9 cellular contexts compared by ENCODE assay signal in genomic region chr1:40381268-40382109, GRCh38. TPM values are rescaled to one million over a fixed set of nuclear protein-coding genes. Genes with fewer than 3 reads are reported as not detected.
DNase-seq lines count a peak whose midpoint lies in the region; ATAC-seq and TF ChIP-seq lines count a peak whose summit lies in the region.
"Had no signal": no experiment of that assay in that cellular context is flagged by ENCODE, and none has a peak within 500 bp of the region (broad histone marks: within the 10 kb centered on the region; RNA-seq: fewer than 3 reads in every experiment).

No MANE protein-coding gene starts in this region.

- peaks cover 56% of the 10 kb centered on the region for H3K36me3 Mint-ChIP-seq in activated CD8-positive, alpha-beta T cell treated with anti-CD3 and anti-CD28 coated beads, Interleukin-2, amount 10 ng/mL, durations not matched to agents 7 days and 5 days (ENCODE audit: low read depth)

- H3K9me3 ChIP-seq in neutrophil = no peaks in the 10 kb centered on the region
- H3K9me3 ChIP-seq: ovary had no signal

- peak overlapping the region; percentile 76 for H3K4me3 Mint-ChIP-seq in activated CD8-positive, alpha-beta T cell treated with anti-CD3 and anti-CD28 coated beads, Interleukin-2, amount 10 ng/mL, durations not matched to agents 7 days and 5 days

- POLR2A ChIA-PET in activated CD8-positive, alpha-beta T cell treated with anti-CD3 and anti-CD28 coated beads, Interleukin-2, amount 10 ng/mL, durations not matched to agents 7 days and 5 days (lab: Charles Lee) = interaction anchor here (0.5 to 16.0 kb wide), 11 partner anchors 7 to 342 kb away, joined by 3 to 381 read pairs (median 4); partner anchors contain the start of gene SMAP2

- H3K4me3 ChIP-seq in GM12865 (ENCODE audit: low read depth, low read length) (peak overlapping the region; percentile 47), neutrophil (ENCODE audit: low read depth in 1 of 2, low read length in 1 of 2) (peak overlapping the region; percentile 48 to 57)
- H3K4me3 ChIP-seq: ovary had no signal

- in situ Hi-C loops in GM13976 (cut with MboI; ENCODE audit: low sequenced_read_pairs, unreplicated experiment) = no loop called here

- H3K4me1 ChIP-seq in neutrophil (ENCODE audit: control insufficient read depth in 1 of 2, insufficient read depth in 1 of 2, low read depth in 1 of 2, low read length in 1 of 2) = peaks cover 91 to 100% of the 10 kb centered on the region in 2 experiments

- no peaks in the 10 kb centered on the region for H3K9me3 Mint-ChIP-seq in activated CD8-positive, alpha-beta T cell treated with anti-CD3 and anti-CD28 coated beads, Interleukin-2, amount 10 ng/mL, durations not matched to agents 7 days and 5 days (ENCODE audit: insufficient read depth)

- CTCF ChIA-PET in activated CD8-positive, alpha-beta T cell treated with anti-CD3 and anti-CD28 coated beads, Interleukin-2, amount 10 ng/mL, durations not matched to agents 7 days and 5 days (lab: Charles Lee) = interaction anchor here (0.9 to 16.5 kb wide), 13 partner anchors 7 to 290 kb away, joined by 3 to 206 read pairs (median 4); partner anchors contain the start of gene SMAP2

- peak; percentile 26 for ATAC-seq in HG03097 (IDR thresholded peaks at IDR 0.05; ENCODE audit: low FRiP score, unreplicated experiment)
- ATAC-seq in activated CD8-positive, alpha-beta T cell treated with anti-CD3 and anti-CD28 coated beads, Interleukin-2, amount 10 ng/mL, durations not matched to agents 7 days and 5 days = peak; percentile 56

- no peaks in the 10 kb centered on the region for H3K27me3 ChIP-seq in neutrophil
- H3K27me3 ChIP-seq: ovary had no signal

- H3K27ac ChIP-seq in neutrophil = peak overlapping the region; percentile 92
- H3K27ac ChIP-seq: ovary had no signal

- H3K4me1 Mint-ChIP-seq in activated CD8-positive, alpha-beta T cell treated with anti-CD3 and anti-CD28 coated beads, Interleukin-2, amount 10 ng/mL, durations not matched to agents 7 days and 5 days (ENCODE audit: low read depth) = peaks cover 91% of the 10 kb centered on the region

- TF ChIP-seq CTCF in GM12865 (IDR thresholded peaks at IDR 0.05; ENCODE audit: insufficient read depth, low read depth, low read length, missing control alignments) (no peak), neutrophil (IDR thresholded peaks at IDR 0.05) (no peak), GM13976 (IDR thresholded peaks at IDR 0.05; ENCODE audit: borderline replicate concordance, control extremely low read depth, extremely low read depth, insufficient read depth, missing control alignments) (no peak)

- H3K36me3 ChIP-seq in neutrophil = peaks cover 57% of the 10 kb centered on the region
- H3K36me3 ChIP-seq: ovary had no signal

- no peaks in the 10 kb centered on the region for H3K27me3 Mint-ChIP-seq in activated CD8-positive, alpha-beta T cell treated with anti-CD3 and anti-CD28 coated beads, Interleukin-2, amount 10 ng/mL, durations not matched to agents 7 days and 5 days (ENCODE audit: low read depth)

- H3K27ac Mint-ChIP-seq in activated CD8-positive, alpha-beta T cell treated with anti-CD3 and anti-CD28 coated beads, Interleukin-2, amount 10 ng/mL, durations not matched to agents 7 days and 5 days = peak overlapping the region; percentile 99

- DNase-seq in GM12865 (ENCODE audit: low read depth) (peak; percentile 86), GM13976 (ENCODE audit: low spot score) (no peak), LoVo (ENCODE audit: low spot score) (no peak), HK-2 (ENCODE audit: unreplicated experiment) (no peak), NCI-H82 treated with DMSO at 0.1 percent for 48 hours (lab: John Stamatoyannopoulos, UW; ENCODE audit: unreplicated experiment) (no peak)
- peak; percentile 65 for DNase-seq in activated CD8-positive, alpha-beta T cell treated with anti-CD3 and anti-CD28 coated beads, Interleukin-2, amount 10 ng/mL, durations not matched to agents 7 days and 5 days
- DNase-seq: ovary had no signal

RNA-seq across cellular contexts. Expression of gene SMAP2, which starts 8.0 kb away (rescaled TPM):
- total RNA-seq in activated CD8-positive, alpha-beta T cell treated with anti-CD3 and anti-CD28 coated beads, Interleukin-2, amount 10 ng/mL, durations not matched to agents 7 days and 5 days = 100 to 1,000 TPM; 106 to 107 TPM

Comparison
In these comparisons a context has a peak if more than half of its experiments do, and no peak if none do; other contexts are left out.
1. DNase-seq: peak in GM12865 (single experiment) and activated CD8-positive, alpha-beta T cell treated with anti-CD3 and anti-CD28 coated beads, Interleukin-2, amount 10 ng/mL, durations not matched to agents 7 days and 5 days (single experiment); none in GM13976 (single experiment), LoVo (single experiment), HK-2 (single experiment) and NCI-H82 treated with DMSO at 0.1 percent for 48 hours (single experiment).